Comparison of ENCODE assay signal across 20 cellular contexts in genomic region chr5:155480731-155481131, GRCh38.
DNase-seq lines count a peak whose midpoint lies in the region; ATAC-seq and TF ChIP-seq lines count a peak whose summit lies in the region.
"Had no signal": no experiment of that assay in that cellular context is flagged by ENCODE, and none has a peak within 500 bp of the region (broad histone marks: within the 10 kb centered on the region; RNA-seq: fewer than 3 reads in every experiment).

No MANE protein-coding gene starts in this region.

- H3K27ac ChIP-seq in foreskin keratinocyte, result no peak overlapping the region
- H3K27ac ChIP-seq in right cardiac atrium (ENCODE audit: low read length), result peak overlapping the region; percentile 56
- H3K27ac ChIP-seq in trophoblast cell (ENCODE audit: low read depth, low read length), result no peak overlapping the region
- H3K27ac ChIP-seq: 22Rv1, C4-2B, Peyer's patch had no signal

- no peak for TF ChIP-seq CTCF in foreskin keratinocyte (conservative IDR thresholded peaks at IDR 0.05)

- 22% methylated on average over 2 of the region's 2 CpGs for WGBS in right cardiac atrium
- WGBS in trophoblast cell (ENCODE audit: extremely low coverage, insufficient coverage, insufficient read length), result no CpG with 5 or more reads among the region's 2 CpGs

- H2AFZ ChIP-seq in trophoblast cell (ENCODE audit: insufficient read depth, low read length, poor library complexity), result no peak overlapping the region

- no peak overlapping the region for H3K4ac ChIP-seq in trophoblast cell (ENCODE audit: low read depth, low read length)

- H2BK5ac ChIP-seq in trophoblast cell (ENCODE audit: low read depth, low read length, poor library complexity), result no peak overlapping the region

- H3K4me1 ChIP-seq in foreskin keratinocyte (no peaks in the 10 kb centered on the region), right cardiac atrium (ENCODE audit: control insufficient read depth, insufficient read depth, low read length) (no peaks in the 10 kb centered on the region), trophoblast cell (ENCODE audit: control insufficient read depth in 1 of 2, insufficient read depth in 2 of 2, low read length in 2 of 2) (peaks cover 0 to 2% of the 10 kb centered on the region in 2 experiments)
- H3K4me1 ChIP-seq: Peyer's patch had no signal

- H3K9me3 ChIP-seq in right cardiac atrium (ENCODE audit: control insufficient read depth, low read length) (no peaks in the 10 kb centered on the region), trophoblast cell (ENCODE audit: insufficient read depth, low read depth, low read length) (no peaks in the 10 kb centered on the region)
- H3K9me3 ChIP-seq: Peyer's patch had no signal

- no peak overlapping the region for H3K23ac ChIP-seq in trophoblast cell (ENCODE audit: low read length)

- intact Hi-C loops in right cardiac atrium (cut with DNase I), result no loop called here

- H2AK5ac ChIP-seq in trophoblast cell (ENCODE audit: low read length), result no peak overlapping the region

- no peaks in the 10 kb centered on the region for H3K79me2 ChIP-seq in trophoblast cell (ENCODE audit: control insufficient read depth, insufficient read depth, low read length, poor library complexity)

- no peak overlapping the region for H3K4me3 ChIP-seq in right cardiac atrium (ENCODE audit: low read length)
- H3K4me3 ChIP-seq in trophoblast cell (ENCODE audit: low read depth, low read length), result no peak overlapping the region
- H3K4me3 ChIP-seq: Peyer's patch had no signal

- no peak overlapping the region for H3K18ac ChIP-seq in trophoblast cell (ENCODE audit: low read length)

- no peaks in the 10 kb centered on the region for H3K27me3 Mint-ChIP-seq in activated naive CD4-positive, alpha-beta T cell treated with anti-CD3 and anti-CD28 coated beads, Interleukin-2, amount 50 U/mL, for 24 hours

- H3K9ac ChIP-seq in trophoblast cell (ENCODE audit: low read length), result no peak overlapping the region

- H3K36me3 ChIP-seq in trophoblast cell (ENCODE audit: control insufficient read depth in 1 of 2, insufficient read depth in 2 of 2, low read length in 2 of 2), result no peaks in the 10 kb centered on the region
- H3K36me3 ChIP-seq: Peyer's patch had no signal

- H4K91ac ChIP-seq in trophoblast cell (ENCODE audit: low read depth, low read length), result no peak overlapping the region

- H4K8ac ChIP-seq in trophoblast cell (ENCODE audit: low read depth, low read length), result no peak overlapping the region

- no peaks in the 10 kb centered on the region for H3K79me1 ChIP-seq in trophoblast cell (ENCODE audit: low read length)

- DNase-seq in activated naive CD4-positive, alpha-beta T cell treated with anti-CD3 and anti-CD28 coated beads, Interleukin-2, amount 50 U/mL, for 72 hours (ENCODE audit: low spot score in 2 of 2), result no peak
- peak in 1 of 2 donors; percentile 18 for DNase-seq in foreskin keratinocyte
- DNase-seq in right cardiac atrium, result peak in 2 of 3 donors; percentile 8 to 37
- no peak for DNase-seq in middle frontal gyrus (ENCODE audit: extremely low spot score, low spot score)
- no peak for DNase-seq in trophoblast cell
- DNase-seq in NCI-H526 (lab: John Stamatoyannopoulos, UW), result no peak
- DNase-seq: COR-L47, HCEC 1CT, Karpas-422, MM.1S, NCI-H1105 treated with DMSO at 0.1 percent for 48 hours, NCI-H187 treated with DMSO at 0.1 percent for 48 hours, NCI-H446, NCI-H774, Peyer's patch, SIG-M5 had no signal

- no peak overlapping the region for H2BK120ac ChIP-seq in trophoblast cell (ENCODE audit: insufficient read depth, low read length, poor library complexity)

- H4K12ac ChIP-seq in trophoblast cell (ENCODE audit: low read depth, low read length), result no peak overlapping the region

- ATAC-seq in activated naive CD4-positive, alpha-beta T cell treated with anti-CD3 and anti-CD28 coated beads, Interleukin-2, amount 50 U/mL, for 72 hours, result no peak
- ATAC-seq in foreskin keratinocyte (peak; percentile 54), right cardiac atrium (peak; percentile 96), GM18909 (IDR thresholded peaks at IDR 0.05; ENCODE audit: poor library complexity, unreplicated experiment) (no peak)

- H3K14ac ChIP-seq in trophoblast cell (ENCODE audit: low read length), result no peak overlapping the region

- H3K27me3 ChIP-seq in foreskin keratinocyte (peaks cover 7% of the 10 kb centered on the region), right cardiac atrium (ENCODE audit: control insufficient read depth, insufficient read depth) (no peaks in the 10 kb centered on the region), trophoblast cell (ENCODE audit: insufficient read depth, low read length) (no peaks in the 10 kb centered on the region)
- H3K27me3 ChIP-seq: Peyer's patch had no signal

- H3K36me3 Mint-ChIP-seq in activated naive CD4-positive, alpha-beta T cell treated with anti-CD3 and anti-CD28 coated beads, Interleukin-2, amount 50 U/mL, for 24 hours, result no peaks in the 10 kb centered on the region
- no peaks in the 10 kb centered on the region for H3K36me3 Mint-ChIP-seq in activated naive CD4-positive, alpha-beta T cell treated with anti-CD3 and anti-CD28 coated beads, Interleukin-2, amount 50 U/mL, for 72 hours

- H3K4me2 ChIP-seq in trophoblast cell (ENCODE audit: low read length), result no peak overlapping the region

- H3K4me3 Mint-ChIP-seq in activated naive CD4-positive, alpha-beta T cell treated with anti-CD3 and anti-CD28 coated beads, Interleukin-2, amount 50 U/mL, for 24 hours, result peak overlapping the region; percentile 6

- H3K4me1 Mint-ChIP-seq in activated naive CD4-positive, alpha-beta T cell treated with anti-CD3 and anti-CD28 coated beads, Interleukin-2, amount 50 U/mL, for 24 hours, result no peaks in the 10 kb centered on the region

- H3K27ac Mint-ChIP-seq in activated naive CD4-positive, alpha-beta T cell treated with anti-CD3 and anti-CD28 coated beads, Interleukin-2, amount 50 U/mL, for 24 hours, result no peak overlapping the region
- H3K27ac Mint-ChIP-seq in activated naive CD4-positive, alpha-beta T cell treated with anti-CD3 and anti-CD28 coated beads, Interleukin-2, amount 50 U/mL, for 72 hours, result no peak overlapping the region

- no peak overlapping the region for H2BK12ac ChIP-seq in trophoblast cell (ENCODE audit: low read length)

- peaks cover 5% of the 10 kb centered on the region for H3K9me3 Mint-ChIP-seq in activated naive CD4-positive, alpha-beta T cell treated with anti-CD3 and anti-CD28 coated beads, Interleukin-2, amount 50 U/mL, for 24 hours
- peaks cover 0 to 4% of the 10 kb centered on the region in 2 donors for H3K9me3 Mint-ChIP-seq in activated naive CD4-positive, alpha-beta T cell treated with anti-CD3 and anti-CD28 coated beads, Interleukin-2, amount 50 U/mL, for 72 hours

Comparison
In these comparisons a context has a peak if more than half of its experiments do, and no peak if none do; other contexts are left out.
1. ATAC-seq: peak in foreskin keratinocyte (single experiment) and right cardiac atrium (2 of 2); none in activated naive CD4-positive, alpha-beta T cell treated with anti-CD3 and anti-CD28 coated beads, Interleukin-2, amount 50 U/mL, for 72 hours (0 of 2) and GM18909 (single experiment).
2. DNase-seq: peak in right cardiac atrium (2 of 3); none in activated naive CD4-positive, alpha-beta T cell treated with anti-CD3 and anti-CD28 coated beads, Interleukin-2, amount 50 U/mL, for 72 hours (0 of 2), middle frontal gyrus (single experiment), trophoblast cell (0 of 2) and NCI-H526 (0 of 2).